Comparison of ENCODE assay signal across 17 cellular contexts in genomic region chr14:24774167-24774915, GRCh38.
DNase-seq lines count a peak whose midpoint lies in the region; ATAC-seq and TF ChIP-seq lines count a peak whose summit lies in the region.
"Had no signal": no experiment of that assay in that cellular context is flagged by ENCODE, and none has a peak within 500 bp of the region (broad histone marks: within the 10 kb centered on the region; RNA-seq: fewer than 3 reads in every experiment).

No MANE protein-coding gene starts in this region.

- BruUV-seq in A673 (replicated peaks; lab: Mats Ljungman, UMichigan) = no TSS peak

- H3K27ac ChIP-seq in right cardiac atrium (ENCODE audit: low read length) = peak overlapping the region; percentile 67
- H3K27ac ChIP-seq in lung (ENCODE audit: low read depth in 1 of 2, low read length in 1 of 2) = peak overlapping the region in 1 of 2 donors; percentile 75
- peak overlapping the region; percentile 6 to 70 (median 47) for H3K27ac ChIP-seq in upper lobe of left lung
- no peak overlapping the region for H3K27ac ChIP-seq in A673 (ENCODE audit: low read depth, low read length, poor library complexity, severe bottlenecking)
- H3K27ac ChIP-seq: SJCRH30 had no signal

- CTCF ChIA-PET in A673 (lab: Charles Lee) = no interaction called here

- TF ChIP-seq CTCF in lung (IDR thresholded peaks at IDR 0.05; ENCODE audit: control extremely low read depth, extremely low read depth) (no peak), upper lobe of left lung (IDR thresholded peaks at IDR 0.05) (no peak), A673 (conservative IDR thresholded peaks at IDR 0.05; ENCODE audit: low read depth, low read length) (no peak)

- H3K36me3 ChIP-seq in lung (ENCODE audit: control insufficient read depth in 2 of 2, insufficient read depth in 2 of 2, low read length in 2 of 2) (no peaks in the 10 kb centered on the region), upper lobe of left lung (no peaks in the 10 kb centered on the region), A673 (ENCODE audit: insufficient read depth, low read length, poor library complexity, severe bottlenecking) (no peaks in the 10 kb centered on the region)
- H3K36me3 ChIP-seq: BE2C, MG63, SJCRH30 had no signal

- H3K4me1 ChIP-seq in right cardiac atrium (ENCODE audit: control insufficient read depth, insufficient read depth, low read length) (no peaks in the 10 kb centered on the region), lung (ENCODE audit: control insufficient read depth in 2 of 2, insufficient read depth in 2 of 2, low read length in 2 of 2) (peaks cover 0 to 1% of the 10 kb centered on the region in 2 donors), upper lobe of left lung (no peaks in the 10 kb centered on the region), A673 (ENCODE audit: insufficient read depth, low read length, poor library complexity, severe bottlenecking) (no peaks in the 10 kb centered on the region)
- H3K4me1 ChIP-seq: BE2C, SJCRH30 had no signal

- WGBS in right cardiac atrium = 27% methylated on average over 6 of the region's 6 CpGs
- 19 to 27% methylated on average over 6 of the region's 6 CpGs for WGBS in lung, 2 donors
- WGBS in upper lobe of left lung, 2 donors = 33% methylated on average over 6 of the region's 6 CpGs

- H3K4me3 ChIP-seq in right cardiac atrium (ENCODE audit: low read length) = no peak overlapping the region
- H3K4me3 ChIP-seq in lung = no peak overlapping the region
- no peak overlapping the region for H3K4me3 ChIP-seq in upper lobe of left lung
- H3K4me3 ChIP-seq in A673 (ENCODE audit: low read depth, low read length, poor library complexity, severe bottlenecking) = no peak overlapping the region
- H3K4me3 ChIP-seq: MG63, SJCRH30 had no signal

- no peak for TF ChIP-seq POLR2A in upper lobe of left lung (IDR thresholded peaks at IDR 0.05)

- intact Hi-C loops in right cardiac atrium (cut with DNase I) = no loop called here
- intact Hi-C loops in A673 (cut with micrococcal nuclease; ENCODE audit: unreplicated experiment) = no loop called here

- POLR2A ChIA-PET in A673 (lab: Charles Lee; ENCODE audit: low non-redundant PET) = no interaction called here

- ATAC-seq in right cardiac atrium (peak; percentile 64 to 77), lung (ENCODE audit: insufficient read depth, low FRiP score) (peak; percentile 19), upper lobe of left lung (ENCODE audit: low FRiP score in 2 of 2) (peak in 1 of 2 donors; percentile 46), HG03342 (IDR thresholded peaks at IDR 0.05; ENCODE audit: unreplicated experiment) (no peak)
- ATAC-seq: HCT116 had no signal

- no peaks in the 10 kb centered on the region for H3K9me3 ChIP-seq in right cardiac atrium (ENCODE audit: control insufficient read depth, low read length)
- no peaks in the 10 kb centered on the region for H3K9me3 ChIP-seq in lung (ENCODE audit: control insufficient read depth in 2 of 2, insufficient read depth in 1 of 2, low read length in 1 of 2)
- H3K9me3 ChIP-seq in upper lobe of left lung = no peaks in the 10 kb centered on the region
- H3K9me3 ChIP-seq in A673 (ENCODE audit: low read depth, low read length, poor library complexity, severe bottlenecking) = no peaks in the 10 kb centered on the region
- H3K9me3 ChIP-seq: BE2C, MG63, SJCRH30 had no signal

- no peak for TF ChIP-seq EP300 in upper lobe of left lung (IDR thresholded peaks at IDR 0.05)

- peak; percentile 64 to 87 for DNase-seq in dermis microvascular lymphatic vessel endothelial cell (ENCODE audit: low read depth in 2 of 2)
- peak in 1 of 3 donors; percentile 23 for DNase-seq in right cardiac atrium
- DNase-seq in lung (ENCODE audit: low spot score) = no peak
- DNase-seq in upper lobe of left lung = no peak
- no peak for DNase-seq in SW 1271 (lab: John Stamatoyannopoulos, UW)
- DNase-seq in A673 (ENCODE audit: low spot score) = no peak
- DNase-seq: BE2C; CD4-positive, alpha-beta memory T cell; DND-41; GDM1; KBM-7; MG63; NCI-H2029 treated with DMSO at 0.1 percent for 48 hours; NCI-H524; SJCRH30 had no signal

- H3K27me3 ChIP-seq in right cardiac atrium (ENCODE audit: control insufficient read depth, insufficient read depth) (no peaks in the 10 kb centered on the region), lung (ENCODE audit: control insufficient read depth, insufficient read depth) (no peaks in the 10 kb centered on the region), upper lobe of left lung (no peaks in the 10 kb centered on the region), A673 (replicated peaks; ENCODE audit: insufficient read depth, low read depth, low read length, poor library complexity) (peaks cover 3% of the 10 kb centered on the region)
- H3K27me3 ChIP-seq: BE2C, MG63, SJCRH30 had no signal

Comparison
In these comparisons a context has a peak if more than half of its experiments do, and no peak if none do; other contexts are left out.
1. DNase-seq: peak in dermis microvascular lymphatic vessel endothelial cell (2 of 2); none in lung (single experiment), upper lobe of left lung (0 of 2), SW 1271 (0 of 2) and A673 (single experiment).